1 cellular context compared by ENCODE assay signal in genomic region chr9:33722359-33722675, GRCh38.
TF ChIP-seq lines count a peak whose summit lies in the region.

No MANE protein-coding gene starts in this region.

TF ChIP-seq in HCT116, 20 proteins besides CTCF, POLR2A, EP300 and RAD21 (continued from another document):
- TF ChIP-seq, protein P1, sequence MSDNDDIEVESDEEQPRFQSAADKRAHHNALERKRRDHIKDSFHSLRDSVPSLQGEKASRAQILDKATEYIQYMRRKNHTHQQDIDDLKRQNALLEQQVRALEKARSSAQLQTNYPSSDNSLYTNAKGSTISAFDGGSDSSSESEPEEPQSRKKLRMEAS (IDR thresholded peaks at IDR 0.05): no peak
- TF ChIP-seq, protein P2, sequence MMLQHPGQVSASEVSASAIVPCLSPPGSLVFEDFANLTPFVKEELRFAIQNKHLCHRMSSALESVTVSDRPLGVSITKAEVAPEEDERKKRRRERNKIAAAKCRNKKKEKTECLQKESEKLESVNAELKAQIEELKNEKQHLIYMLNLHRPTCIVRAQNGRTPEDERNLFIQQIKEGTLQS (IDR thresholded peaks at IDR 0.05): no peak
- TF ChIP-seq ZFX (IDR thresholded peaks at IDR 0.05): no peak
- TF ChIP-seq EZH2phosphoT487 (IDR thresholded peaks at IDR 0.05; ENCODE audit: borderline replicate concordance): no peak
- TF ChIP-seq CEBPB (IDR thresholded peaks at IDR 0.05; ENCODE audit: low read depth): no peak
TF ChIP-seq in HCT116: peak in this region for 0.
